Comparison of ENCODE assay signal across 9 cellular contexts in the genomic region with DNA sequence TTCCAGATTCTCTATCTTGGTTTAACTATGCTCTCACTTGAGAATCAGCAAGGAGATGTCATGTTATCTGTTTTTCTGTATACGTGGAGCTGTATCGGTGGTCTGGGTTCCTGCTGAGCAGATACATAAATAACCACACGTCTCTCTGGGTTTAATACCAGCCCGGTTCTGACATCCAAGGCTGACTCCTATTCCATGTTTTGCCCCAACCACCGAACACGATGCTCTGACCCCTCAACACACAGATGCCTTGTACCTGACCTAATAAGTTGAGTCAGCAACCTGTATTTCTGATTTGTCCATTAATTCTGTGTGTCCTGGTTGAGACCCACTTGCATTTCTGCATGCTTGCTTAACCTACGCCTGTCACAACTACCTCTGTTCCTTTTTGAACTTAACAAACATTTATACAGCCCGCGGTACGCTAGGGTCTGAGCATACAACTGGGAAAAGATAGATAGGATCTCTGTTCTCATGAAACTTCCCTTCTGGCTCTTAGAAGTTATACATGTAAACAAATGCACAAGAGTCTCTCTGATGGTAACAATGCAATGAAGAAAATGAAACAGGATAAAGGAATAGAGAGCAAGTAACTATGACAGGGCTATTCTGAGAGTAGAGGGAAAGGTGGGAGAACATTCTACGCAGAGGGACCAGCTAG.
A peak's percentile ranks its signal among the peaks of the same experiment; 100 is the strongest.
DNase-seq lines count a peak whose midpoint lies in the region; ATAC-seq and TF ChIP-seq lines count a peak whose summit lies in the region.
"Had no signal": no experiment of that assay in that cellular context is flagged by ENCODE, and none has a peak within 500 bp of the region (broad histone marks: within the 10 kb centered on the region; RNA-seq: fewer than 3 reads in every experiment).

No MANE protein-coding gene starts in this region.

- TF ChIP-seq CTCF in AG04450 (IDR thresholded peaks at IDR 0.05; ENCODE audit: low read depth, low read length) (no peak), Panc1 (IDR thresholded peaks at IDR 0.05) (no peak), choroid plexus epithelial cell (conservative IDR thresholded peaks at IDR 0.05; ENCODE audit: low read depth, low read length) (no peak)

- DNase-seq in AG04450 (ENCODE audit: low read depth, low spot score) (no peak), Panc1 (ENCODE audit: low read depth, low spot score) (no peak), choroid plexus epithelial cell (ENCODE audit: low read depth) (peak; percentile 16), GM03348 (ENCODE audit: low spot score) (no peak)
- DNase-seq in stimulated activated CD8-positive, alpha-beta memory T cell treated with anti-CD3 and anti-CD28 coated beads, Interleukin-4, amount 100 ng/mL, for 48 hours = no peak
- no peak for DNase-seq in stimulated activated CD4-positive, alpha-beta T cell treated with anti-CD3 and anti-CD28 coated beads, Interleukin-4, amount 100 ng/mL, for 4 hours
- DNase-seq: NCI-H187 had no signal

- H3K27me3 ChIP-seq in AG04450 (ENCODE audit: control insufficient read depth, insufficient read depth, low read length) = no peaks in the 10 kb centered on the region
- no peaks in the 10 kb centered on the region for H3K27me3 ChIP-seq in Panc1 (ENCODE audit: control insufficient read depth, insufficient read depth, low read length)
- no peaks in the 10 kb centered on the region for H3K27me3 ChIP-seq in muscle layer of colon (ENCODE audit: control insufficient read depth in 1 of 2, insufficient read depth in 2 of 2, low read length in 2 of 2)

- BruUV-seq in Panc1 (replicated peaks; lab: Mats Ljungman, UMichigan) = TSS peak; percentile 93

- in situ Hi-C loops in Panc1 (cut with HindIII; ENCODE audit: low pct_unique_long_range_greater_than_20kb, low sequenced_read_pairs) = no loop called here

- no peaks in the 10 kb centered on the region for H3K9me3 ChIP-seq in AG04450 (ENCODE audit: control insufficient read depth, insufficient read depth, low read length)
- H3K9me3 ChIP-seq in Panc1 (ENCODE audit: control insufficient read depth, insufficient read depth, low read depth, low read length) = peaks cover 4% of the 10 kb centered on the region; the same call in 1 of the 2 replicates
- no peaks in the 10 kb centered on the region for H3K9me3 ChIP-seq in muscle layer of colon (ENCODE audit: low read length)

- H3K36me3 ChIP-seq in Panc1 (ENCODE audit: control insufficient read depth, insufficient read depth, low read length) = no peaks in the 10 kb centered on the region
- no peaks in the 10 kb centered on the region for H3K36me3 ChIP-seq in muscle layer of colon (ENCODE audit: insufficient read depth, low read length)

- intact Hi-C loops in Panc1 (cut with micrococcal nuclease; ENCODE audit: unreplicated experiment) = loop anchor here (10.0 kb wide), 1 partner anchor 659 kb away; a partner anchor contains a TSS

- H3K4me1 ChIP-seq in Panc1 (ENCODE audit: control insufficient read depth, insufficient read depth, low read length) = peaks cover 36% of the 10 kb centered on the region
- peaks cover 16% of the 10 kb centered on the region for H3K4me1 ChIP-seq in muscle layer of colon (ENCODE audit: insufficient read depth, low read length)

- no peak overlapping the region for H3K9ac ChIP-seq in muscle layer of colon (ENCODE audit: low read length)

- CTCF ChIA-PET in AG04450 (lab: Charles Lee) (no interaction called here), Panc1 (lab: Charles Lee) (no interaction called here)

- ATAC-seq in Panc1 (peak; percentile 64), HG02623 (IDR thresholded peaks at IDR 0.05; ENCODE audit: unreplicated experiment) (no peak)

- H3K4me3 ChIP-seq in AG04450 (ENCODE audit: low read depth, low read length) (no peak overlapping the region; the same call in 1 of the 2 replicates), Panc1 (ENCODE audit: low read depth in 2 of 2, low read length in 2 of 2) (peak overlapping the region; percentile 37 to 65), choroid plexus epithelial cell (ENCODE audit: low read depth, low read length) (no peak overlapping the region), muscle layer of colon (ENCODE audit: low read depth in 1 of 2, low read length in 2 of 2) (peak overlapping the region in 1 of 2 donors; percentile 32)

- POLR2A ChIA-PET in AG04450 (lab: Yijun Ruan, JAX) = no interaction called here
- POLR2A ChIA-PET in Panc1 (lab: Charles Lee) = interaction anchor here (0.6 kb wide), 1 partner anchor 142 kb away, joined by 3 read pairs; no protein-coding TSS in a partner anchor

- H3K27ac ChIP-seq in AG04450 (ENCODE audit: low read depth, low read length) (peak overlapping the region; percentile 63), Panc1 (ENCODE audit: low read length) (peak overlapping the region; percentile 98), muscle layer of colon (ENCODE audit: low read depth, low read length) (peak overlapping the region; percentile 36)

Comparison
In these comparisons a context has a peak if more than half of its experiments do, and no peak if none do; other contexts are left out.
1. H3K27ac ChIP-seq: peak in every context shown above with its lines; median percentile 98 in Panc1; 63 in AG04450; 36 in muscle layer of colon.
2. H3K4me3 ChIP-seq: peak in Panc1 (2 of 2); none in AG04450 (single experiment) and choroid plexus epithelial cell (single experiment).